In genomic region chr4:48796927-48797679, GRCh38 we compare ENCODE assay signal across 23 cellular contexts. TPM values are rescaled to one million over a fixed set of nuclear protein-coding genes. Genes with fewer than 3 reads are reported as not detected.
DNase-seq lines count a peak whose midpoint lies in the region; ATAC-seq, FAIRE-seq and TF ChIP-seq lines count a peak whose summit lies in the region.
"Had no signal": no experiment of that assay in that cellular context is flagged by ENCODE, and none has a peak within 500 bp of the region (broad histone marks: within the 10 kb centered on the region; RNA-seq: fewer than 3 reads in every experiment).

No MANE protein-coding gene starts in this region.

- H3K27ac Mint-ChIP-seq in astrocyte (ENCODE audit: unreplicated experiment) (no peak overlapping the region), progenitor cell of endocrine pancreas (no peak overlapping the region)

- H3K36me3 ChIP-seq in HEK293 (ENCODE audit: control insufficient read depth in 2 of 2, insufficient read depth in 1 of 2, low read length in 2 of 2) (no peaks in the 10 kb centered on the region), astrocyte (ENCODE audit: insufficient read depth, low read length) (no peaks in the 10 kb centered on the region), upper lobe of right lung (no peaks in the 10 kb centered on the region)
- H3K36me3 ChIP-seq: Peyer's patch had no signal

- H2AFZ ChIP-seq in astrocyte (ENCODE audit: low read depth, low read length) = no peak overlapping the region

- no peak overlapping the region for H3K9ac ChIP-seq in astrocyte (ENCODE audit: low read length)

- H3K27me3 ChIP-seq in astrocyte (ENCODE audit: insufficient read depth, low read length) (no peaks in the 10 kb centered on the region), upper lobe of right lung (no peaks in the 10 kb centered on the region)
- H3K27me3 ChIP-seq: Peyer's patch had no signal

- H4K20me1 ChIP-seq in astrocyte (ENCODE audit: insufficient read depth, low read length) = no peaks in the 10 kb centered on the region

- no peaks in the 10 kb centered on the region for H3K4me1 ChIP-seq in HEK293 (ENCODE audit: control insufficient read depth, insufficient read depth, low read length)
- peaks cover 18% of the 10 kb centered on the region for H3K4me1 ChIP-seq in astrocyte (ENCODE audit: insufficient read depth, low read length)
- H3K4me1 ChIP-seq in upper lobe of right lung = no peaks in the 10 kb centered on the region
- H3K4me1 ChIP-seq: Peyer's patch had no signal

- H3K4me3 ChIP-seq in HEK293 (ENCODE audit: low read depth, low read length) (no peak overlapping the region), astrocyte (ENCODE audit: insufficient read depth, low read depth, low read length) (no peak overlapping the region), upper lobe of right lung (no peak overlapping the region)
- H3K4me3 ChIP-seq: Peyer's patch, SK-N-MC had no signal

- in situ Hi-C loops in G401 (cut with HindIII; ENCODE audit: low sequenced_read_pairs) = no loop called here

- H3K4me3 Mint-ChIP-seq in astrocyte (ENCODE audit: unreplicated experiment) = peak overlapping the region; percentile 40
- H3K4me3 Mint-ChIP-seq in progenitor cell of endocrine pancreas (ENCODE audit: low read depth) = peak overlapping the region; percentile 42

- TF ChIP-seq CTCF in HEK293 (tag by site-specific recombination; IDR thresholded peaks at IDR 0.05) (no peak), astrocyte (IDR thresholded peaks at IDR 0.05; ENCODE audit: insufficient read depth, low read depth, low read length) (no peak), progenitor cell of endocrine pancreas (IDR thresholded peaks at IDR 0.05; ENCODE audit: unreplicated experiment) (no peak), upper lobe of right lung (IDR thresholded peaks at IDR 0.05) (no peak)

- H3K27ac ChIP-seq in HEK293 (ENCODE audit: extremely low read depth, low read depth, low read length) (no peak overlapping the region), astrocyte (ENCODE audit: low read depth, low read length) (no peak overlapping the region), upper lobe of right lung (no peak overlapping the region)
- H3K27ac ChIP-seq: Peyer's patch, SK-N-MC had no signal

- H3K36me3 Mint-ChIP-seq in astrocyte (ENCODE audit: low read depth, unreplicated experiment) (no peaks in the 10 kb centered on the region), progenitor cell of endocrine pancreas (ENCODE audit: insufficient read depth) (no peaks in the 10 kb centered on the region)

- POLR2A ChIA-PET in HEK293 (lab: Yijun Ruan, JAX) = no interaction called here

- ATAC-seq in left colon (peak; percentile 93), HG02840 (IDR thresholded peaks at IDR 0.05; ENCODE audit: low FRiP score, unreplicated experiment) (no peak), upper lobe of right lung (no peak)

- CTCF ChIA-PET in HEK293 (lab: Yijun Ruan, JAX) = interaction anchor here (0.7 kb wide), 1 partner anchor 16 kb away, joined by 3 read pairs; no protein-coding TSS in a partner anchor

- H3K9me3 Mint-ChIP-seq in astrocyte (ENCODE audit: unreplicated experiment) (no peaks in the 10 kb centered on the region), progenitor cell of endocrine pancreas (ENCODE audit: low read depth) (no peaks in the 10 kb centered on the region)

- no peaks in the 10 kb centered on the region for H3K79me2 ChIP-seq in astrocyte (ENCODE audit: insufficient read depth, low read length)

- H3K27me3 Mint-ChIP-seq in astrocyte (ENCODE audit: low read depth, unreplicated experiment) = no peaks in the 10 kb centered on the region
- H3K27me3 Mint-ChIP-seq in progenitor cell of endocrine pancreas = no peaks in the 10 kb centered on the region

- no peak overlapping the region for H3K4me2 ChIP-seq in astrocyte (ENCODE audit: low read length)

- intact Hi-C loops in left colon (cut with DNase I, micrococcal nuclease) = no loop called here
- intact Hi-C loops in upper lobe of right lung (cut with DNase I) = no loop called here

- no peak for FAIRE-seq in astrocyte (lab: Jason Lieb, UNC)
- FAIRE-seq: H54, HTR-8/SVneo had no signal

- DNase-seq in astrocyte (ENCODE audit: low read depth) (no peak), left colon (no peak), progenitor cell of endocrine pancreas (ENCODE audit: low spot score, unreplicated experiment) (no peak), upper lobe of right lung (no peak), NCI-H2196 (lab: John Stamatoyannopoulos, UW; ENCODE audit: unreplicated experiment) (no peak), G401 (ENCODE audit: low spot score) (no peak)
- DNase-seq: DMS153, DND-41, KG1, MM.1S, NCI-H1417, NCI-H1694, NCI-H2081, NCI-H226, NCI-H510A, NCI-H69, Peyer's patch, SIG-M5 had no signal

- H3K9me3 ChIP-seq in HEK293 (ENCODE audit: control insufficient read depth, insufficient read depth, low read depth, low read length) (no peaks in the 10 kb centered on the region), astrocyte (ENCODE audit: insufficient read depth, low read depth, low read length) (no peaks in the 10 kb centered on the region), upper lobe of right lung (no peaks in the 10 kb centered on the region)
- H3K9me3 ChIP-seq: Peyer's patch had no signal

- peaks cover 10% of the 10 kb centered on the region for H3K4me1 Mint-ChIP-seq in astrocyte (ENCODE audit: low read depth, unreplicated experiment)
- peaks cover 6% of the 10 kb centered on the region for H3K4me1 Mint-ChIP-seq in progenitor cell of endocrine pancreas (ENCODE audit: low read depth)

TF ChIP-seq in HEK293, 187 proteins besides CTCF, POLR2A, EP300 and RAD21:
- no peak for TF ChIP-seq ZNF16 (tag by site-specific recombination; IDR thresholded peaks at IDR 0.05; ENCODE audit: low read depth)
- peak; percentile 34; the same call in 1 of the 2 replicates for TF ChIP-seq KLF1 (tag by site-specific recombination; IDR thresholded peaks at IDR 0.05)
- peak; percentile 72 for TF ChIP-seq PRDM10 (tag by site-specific recombination; IDR thresholded peaks at IDR 0.05)
- no peak for TF ChIP-seq ZNF449 (tag by site-specific recombination; IDR thresholded peaks at IDR 0.05)
- 0 out of 2 replicates have a peak, but pooled peaks have one; percentile 38 for TF ChIP-seq KLF17 (tag by site-specific recombination; IDR thresholded peaks at IDR 0.05)
- peak; percentile 73 for TF ChIP-seq ZNF366 (tag by site-specific recombination; conservative IDR thresholded peaks at IDR 0.05)
- no peak for TF ChIP-seq ZNF266 (tag by site-specific recombination; IDR thresholded peaks at IDR 0.05; ENCODE audit: low read depth)
- no peak for TF ChIP-seq GLIS2 (tag by site-specific recombination; IDR thresholded peaks at IDR 0.05)

RNA-seq across cellular contexts. Expression of gene FRYL, which starts 17.0 kb away (rescaled TPM):
- total RNA-seq in astrocyte (70.0 and 72.0 TPM in 2 replicates), left colon (100 to 1,000 TPM; 288 to 437 TPM), progenitor cell of endocrine pancreas (61.0 and 65.5 TPM in 2 replicates), upper lobe of right lung (71.9 TPM)
- 15.5 and 17.8 TPM in 2 replicates for total RNA-seq in G401 (2014; rRNA removed; shearing (Covaris generic))

RNA-seq across cellular contexts. Expression of gene OCIAD1, which starts 33.8 kb away (rescaled TPM):
- total RNA-seq in astrocyte (144 and 146 TPM in 2 replicates), left colon (100 to 1,000 TPM; 123 to 129 TPM), progenitor cell of endocrine pancreas (145 and 150 TPM in 2 replicates), upper lobe of right lung (101 TPM)
- total RNA-seq in G401 (2014; rRNA removed; shearing (Covaris generic)) = 172 and 188 TPM in 2 replicates
